ENCODE assay signal across 2 cellular contexts in the genomic region with DNA sequence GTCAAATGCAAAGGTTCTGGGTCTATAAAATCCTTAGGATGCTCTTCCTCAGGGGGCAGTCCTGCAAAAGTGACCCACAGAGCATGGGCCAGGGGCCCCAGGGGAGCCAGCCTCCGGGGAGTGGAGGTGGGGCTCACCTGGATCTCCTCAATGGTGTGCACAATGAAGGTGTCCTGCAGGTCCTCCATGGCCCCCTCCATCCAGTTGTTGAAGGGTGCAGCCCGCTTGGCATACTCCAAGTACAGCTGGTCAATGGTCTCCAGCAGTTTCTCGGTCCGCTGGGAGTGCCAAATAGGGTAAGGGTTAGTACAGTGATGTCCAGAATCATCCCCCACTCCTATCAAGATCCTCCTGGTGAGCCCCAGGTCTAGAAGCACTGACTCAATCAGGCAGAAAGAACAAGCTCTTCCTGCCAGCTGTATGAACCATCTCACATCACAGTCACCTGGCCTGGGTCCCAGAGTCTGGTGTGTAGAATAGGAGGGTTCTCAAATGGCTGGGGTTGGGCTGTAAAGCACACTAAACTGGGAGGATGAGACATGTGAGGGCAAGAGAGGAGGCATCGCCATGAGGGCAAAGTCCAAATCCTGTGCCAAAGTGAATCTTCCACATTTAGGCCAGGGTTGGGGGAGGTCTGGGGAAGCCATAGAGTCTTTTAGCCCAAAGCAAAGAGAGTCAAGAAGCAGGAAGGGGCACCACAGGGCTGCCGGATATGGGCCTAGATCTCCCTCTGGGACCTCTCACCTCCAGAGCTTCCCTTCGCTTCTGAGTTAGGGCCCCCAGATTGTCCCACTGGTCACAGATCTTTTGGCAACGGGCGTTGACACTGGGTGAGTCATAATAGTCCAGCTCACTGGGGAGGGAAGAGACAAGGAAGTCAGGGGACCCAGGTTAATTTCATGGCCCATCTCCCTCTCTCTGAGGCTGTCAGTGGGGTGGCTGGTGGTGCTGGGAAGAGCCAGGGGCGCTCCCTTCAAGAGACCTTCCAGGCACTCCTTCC.
TF ChIP-seq lines count a peak whose summit lies in the region.

No MANE protein-coding gene starts in this region.

TF ChIP-seq in Ishikawa, 13 proteins besides CTCF, POLR2A, EP300 and RAD21 (continued from another document):
- TF ChIP-seq, protein P1, sequence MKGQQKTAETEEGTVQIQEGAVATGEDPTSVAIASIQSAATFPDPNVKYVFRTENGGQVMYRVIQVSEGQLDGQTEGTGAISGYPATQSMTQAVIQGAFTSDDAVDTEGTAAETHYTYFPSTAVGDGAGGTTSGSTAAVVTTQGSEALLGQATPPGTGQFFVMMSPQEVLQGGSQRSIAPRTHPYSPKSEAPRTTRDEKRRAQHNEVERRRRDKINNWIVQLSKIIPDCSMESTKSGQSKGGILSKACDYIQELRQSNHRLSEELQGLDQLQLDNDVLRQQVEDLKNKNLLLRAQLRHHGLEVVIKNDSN (IDR thresholded peaks at IDR 0.05): no peak
- no peak for TF ChIP-seq CEBPB (IDR thresholded peaks at IDR 0.05)
- TF ChIP-seq CREB1 (IDR thresholded peaks at IDR 0.05; ENCODE audit: low read depth): no peak
- TF ChIP-seq TEAD4 (IDR thresholded peaks at IDR 0.05): no peak
- TF ChIP-seq NFIC (IDR thresholded peaks at IDR 0.05): 0 out of 2 replicates have a peak, but pooled peaks have one; percentile 8
- no peak for TF ChIP-seq ZBTB7A (IDR thresholded peaks at IDR 0.05; ENCODE audit: low read depth)

TF ChIP-seq in HepG2, 621 proteins besides CTCF, POLR2A, EP300 and RAD21 (continued from another document):
- TF ChIP-seq HNF4G (IDR thresholded peaks at IDR 0.05; ENCODE audit: borderline replicate concordance, low read depth, low read length) (peak; percentile 14; the same call in 1 of the 2 replicates), HNF4G (CRISPR knock-in tag; IDR thresholded peaks at IDR 0.05; ENCODE audit: borderline replicate concordance, low read depth) (no peak), HNF4A (CRISPR knock-in tag; IDR thresholded peaks at IDR 0.05) (peak; percentile 25; the same call in 1 of the 2 replicates), CCAR2 (optimal IDR thresholded peaks at IDR 0.05; ENCODE audit: low read depth, low read length) (no peak), ZNF570 (CRISPR knock-in tag; IDR thresholded peaks at IDR 0.05; ENCODE audit: borderline replicate concordance) (no peak), REXO4 (CRISPR knock-in tag; IDR thresholded peaks at IDR 0.05; ENCODE audit: borderline replicate concordance) (no peak), LCORL (IDR thresholded peaks at IDR 0.05) (no peak), LCORL (CRISPR knock-in tag; IDR thresholded peaks at IDR 0.05) (0 out of 2 replicates have a peak, but pooled peaks have one; percentile 37), FOSL2 (CRISPR knock-in tag; IDR thresholded peaks at IDR 0.05) (peak; percentile 80), ZNF615 (CRISPR knock-in tag; IDR thresholded peaks at IDR 0.05; ENCODE audit: borderline replicate concordance) (no peak), JUND (CRISPR knock-in tag; IDR thresholded peaks at IDR 0.05) (peak; percentile 23; the same call in 1 of the 2 replicates), ZNF878 (CRISPR knock-in tag; IDR thresholded peaks at IDR 0.05) (no peak), ETV5 (CRISPR knock-in tag; IDR thresholded peaks at IDR 0.05; ENCODE audit: borderline replicate concordance) (no peak)
- TF ChIP-seq, protein P2, sequence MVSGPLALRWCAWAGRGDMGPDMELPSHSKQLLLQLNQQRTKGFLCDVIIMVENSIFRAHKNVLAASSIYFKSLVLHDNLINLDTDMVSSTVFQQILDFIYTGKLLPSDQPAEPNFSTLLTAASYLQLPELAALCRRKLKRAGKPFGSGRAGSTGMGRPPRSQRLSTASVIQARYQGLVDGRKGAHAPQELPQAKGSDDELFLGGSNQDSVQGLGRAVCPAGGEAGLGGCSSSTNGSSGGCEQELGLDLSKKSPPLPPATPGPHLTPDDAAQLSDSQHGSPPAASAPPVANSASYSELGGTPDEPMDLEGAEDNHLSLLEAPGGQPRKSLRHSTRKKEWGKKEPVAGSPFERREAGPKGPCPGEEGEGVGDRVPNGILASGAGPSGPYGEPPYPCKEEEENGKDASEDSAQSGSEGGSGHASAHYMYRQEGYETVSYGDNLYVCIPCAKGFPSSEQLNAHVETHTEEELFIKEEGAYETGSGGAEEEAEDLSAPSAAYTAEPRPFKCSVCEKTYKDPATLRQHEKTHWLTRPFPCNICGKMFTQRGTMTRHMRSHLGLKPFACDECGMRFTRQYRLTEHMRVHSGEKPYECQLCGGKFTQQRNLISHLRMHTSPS (CRISPR knock-in tag; IDR thresholded peaks at IDR 0.05; ENCODE audit: low read depth): no peak
- TF ChIP-seq, protein P3, sequence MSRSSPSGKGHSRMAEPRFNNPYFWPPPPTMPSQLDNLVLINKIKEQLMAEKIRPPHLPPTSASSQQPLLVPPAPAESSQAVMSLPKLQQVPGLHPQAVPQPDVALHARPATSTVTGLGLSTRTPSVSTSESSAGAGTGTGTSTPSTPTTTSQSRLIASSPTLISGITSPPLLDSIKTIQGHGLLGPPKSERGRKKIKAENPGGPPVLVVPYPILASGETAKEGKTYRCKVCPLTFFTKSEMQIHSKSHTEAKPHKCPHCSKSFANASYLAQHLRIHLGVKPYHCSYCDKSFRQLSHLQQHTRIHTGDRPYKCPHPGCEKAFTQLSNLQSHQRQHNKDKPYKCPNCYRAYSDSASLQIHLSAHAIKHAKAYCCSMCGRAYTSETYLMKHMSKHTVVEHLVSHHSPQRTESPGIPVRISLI (CRISPR knock-in tag; IDR thresholded peaks at IDR 0.05; ENCODE audit: borderline replicate concordance): no peak
- TF ChIP-seq, protein P4, sequence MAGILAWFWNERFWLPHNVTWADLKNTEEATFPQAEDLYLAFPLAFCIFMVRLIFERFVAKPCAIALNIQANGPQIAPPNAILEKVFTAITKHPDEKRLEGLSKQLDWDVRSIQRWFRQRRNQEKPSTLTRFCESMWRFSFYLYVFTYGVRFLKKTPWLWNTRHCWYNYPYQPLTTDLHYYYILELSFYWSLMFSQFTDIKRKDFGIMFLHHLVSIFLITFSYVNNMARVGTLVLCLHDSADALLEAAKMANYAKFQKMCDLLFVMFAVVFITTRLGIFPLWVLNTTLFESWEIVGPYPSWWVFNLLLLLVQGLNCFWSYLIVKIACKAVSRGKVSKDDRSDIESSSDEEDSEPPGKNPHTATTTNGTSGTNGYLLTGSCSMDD (CRISPR knock-in tag; IDR thresholded peaks at IDR 0.05): no peak
